In the genomic region with DNA sequence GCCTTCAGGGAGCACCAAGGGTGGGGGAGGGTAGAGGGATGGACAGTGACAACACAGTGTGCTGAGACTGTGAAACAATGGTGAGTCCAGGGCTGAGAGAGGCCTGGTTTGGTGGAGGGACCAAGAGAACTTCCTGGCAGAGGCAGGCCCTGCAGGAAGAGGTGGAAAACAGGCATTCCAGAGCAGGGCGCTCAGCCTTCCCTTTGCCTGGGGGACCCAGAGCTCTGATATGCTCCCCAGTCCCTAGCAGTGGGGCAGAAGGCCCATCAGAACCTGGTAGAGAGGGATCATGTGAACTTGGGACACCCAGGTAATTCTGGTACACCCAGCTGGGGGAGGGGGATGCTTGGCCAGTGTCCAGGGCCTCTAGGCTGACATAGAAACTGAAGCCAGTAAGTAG, we compare ENCODE assay signal across 22 cellular contexts. TPM values are rescaled to one million over a fixed set of nuclear protein-coding genes. Genes with fewer than 3 reads are reported as not detected.
DNase-seq lines count a peak whose midpoint lies in the region; ATAC-seq, FAIRE-seq and TF ChIP-seq lines count a peak whose summit lies in the region.
"Had no signal": no experiment of that assay in that cellular context is flagged by ENCODE, and none has a peak within 500 bp of the region (broad histone marks: within the 10 kb centered on the region; RNA-seq: fewer than 3 reads in every experiment).

No MANE protein-coding gene starts in this region.

- no peak for ATAC-seq in activated CD4-positive, CD25-positive, alpha-beta regulatory T cell treated with anti-CD3 and anti-CD28 coated beads, Interleukin-2, amount 50 U/mL, for 24 hours
- ATAC-seq: gastroesophageal sphincter, left lobe of liver, Right ventricle myocardium inferior, T-cell, upper lobe of right lung had no signal

- DNase-seq in H54 (ENCODE audit: insufficient read length, low spot score) (peak; percentile 53), dermis blood vessel endothelial cell (peak; percentile 19), lung microvascular endothelial cell (ENCODE audit: low read depth in 2 of 2) (peak; percentile 12 to 19), MV-4-11 (lab: John Stamatoyannopoulos, UW) (no peak), putamen (ENCODE audit: low spot score) (no peak), immature natural killer cell (no peak)
- DNase-seq: activated CD4-positive, alpha-beta T cell treated with anti-CD3 and anti-CD28 coated beads, Interleukin-2, amount 50 U/mL, for 4 hours; amniotic stem cell; NCI-H1417 treated with DMSO at 0.1 percent for 48 hours; NCI-H526 treated with DMSO at 0.1 percent for 48 hours; stimulated activated CD4-positive, alpha-beta T cell treated with anti-CD3 and anti-CD28 coated beads, Interleukin-4, amount 100 ng/mL, for 1 hour; T-cell; upper lobe of right lung had no signal

- no peak overlapping the region for H3K4me3 ChIP-seq in BLaER1
- H3K4me3 ChIP-seq: cardiac muscle cell, gastroesophageal sphincter, smooth muscle cell, upper lobe of right lung had no signal

- H3K9ac ChIP-seq in BLaER1: no peak overlapping the region

- FAIRE-seq in H54 (lab: Jason Lieb, UNC): no peak

- H3K9me3 Mint-ChIP-seq in immature natural killer cell: no peaks in the 10 kb centered on the region
- H3K9me3 Mint-ChIP-seq: T-cell had no signal

- peaks cover 38% of the 10 kb centered on the region for H3K4me1 ChIP-seq in BLaER1
- H3K4me1 ChIP-seq: gastroesophageal sphincter, upper lobe of right lung had no signal

- H3K4me2 ChIP-seq in BLaER1: peak overlapping the region; percentile 59
- H3K4me2 ChIP-seq: smooth muscle cell had no signal

- H3K27me3 ChIP-seq in BLaER1: no peaks in the 10 kb centered on the region
- H3K27me3 ChIP-seq: cardiac muscle cell, gastroesophageal sphincter, upper lobe of right lung had no signal

- H4K20me1 ChIP-seq in BLaER1: no peaks in the 10 kb centered on the region

- no peak overlapping the region for H3K27ac Mint-ChIP-seq in immature natural killer cell
- H3K27ac Mint-ChIP-seq: progenitor cell of endocrine pancreas, T-cell had no signal

- no peak for TF ChIP-seq POLR2A in H54 (IDR thresholded peaks at IDR 0.05; ENCODE audit: low read depth, low read length)

- peaks cover 0 to 4% (median 1%) of the 10 kb centered on the region in 3 donors for H3K27me3 Mint-ChIP-seq in immature natural killer cell (ENCODE audit: low read depth in 3 of 3)
- H3K27me3 Mint-ChIP-seq: T-cell had no signal

- no peaks in the 10 kb centered on the region for H3K36me3 Mint-ChIP-seq in immature natural killer cell
- H3K36me3 Mint-ChIP-seq: T-cell had no signal

- H3K9me3 ChIP-seq in BLaER1: no peaks in the 10 kb centered on the region
- H3K9me3 ChIP-seq: Caco-2, gastroesophageal sphincter, upper lobe of right lung had no signal

- H3K4me3 Mint-ChIP-seq in immature natural killer cell: no peak overlapping the region
- H3K4me3 Mint-ChIP-seq: T-cell had no signal

- H3K4me1 Mint-ChIP-seq in immature natural killer cell: no peaks in the 10 kb centered on the region

- H3K36me3 ChIP-seq in BLaER1: no peaks in the 10 kb centered on the region
- H3K36me3 ChIP-seq: cardiac muscle cell, gastroesophageal sphincter, upper lobe of right lung had no signal

- no peak overlapping the region for H3K27ac ChIP-seq in BLaER1
- H3K27ac ChIP-seq: cardiac muscle cell, gastroesophageal sphincter, upper lobe of right lung had no signal

RNA-seq across cellular contexts. Expression of gene UVRAG, which starts 17.2 kb away (rescaled TPM):
- total RNA-seq in dermis blood vessel endothelial cell (75.3 and 98.2 TPM in 2 replicates), lung microvascular endothelial cell (41.0 and 60.7 TPM in 2 replicates)
- 10 to 100 TPM in 2 of 3 donors, 1 to 10 TPM in 1; 7.2 to 19.3 (median 15.7) TPM for polyA plus RNA-seq in immature natural killer cell

RNA-seq across cellular contexts. Expression of gene DGAT2, which starts 29.2 kb away (rescaled TPM):
- total RNA-seq in dermis blood vessel endothelial cell (0.68 and 2.1 TPM in 2 replicates), lung microvascular endothelial cell (0.60 and 1.1 TPM in 2 replicates)
- polyA plus RNA-seq in immature natural killer cell: under 1 TPM in 2 of 3 donors, not detected in 1; 0.22 to 0.63 TPM

Comparison
In these comparisons a context has a peak if more than half of its experiments do, and no peak if none do; other contexts are left out.
1. DNase-seq: peak in H54 (single experiment), dermis blood vessel endothelial cell (single experiment) and lung microvascular endothelial cell (2 of 2); none in MV-4-11 (single experiment), putamen (single experiment) and immature natural killer cell (0 of 3).